In the genomic region with DNA sequence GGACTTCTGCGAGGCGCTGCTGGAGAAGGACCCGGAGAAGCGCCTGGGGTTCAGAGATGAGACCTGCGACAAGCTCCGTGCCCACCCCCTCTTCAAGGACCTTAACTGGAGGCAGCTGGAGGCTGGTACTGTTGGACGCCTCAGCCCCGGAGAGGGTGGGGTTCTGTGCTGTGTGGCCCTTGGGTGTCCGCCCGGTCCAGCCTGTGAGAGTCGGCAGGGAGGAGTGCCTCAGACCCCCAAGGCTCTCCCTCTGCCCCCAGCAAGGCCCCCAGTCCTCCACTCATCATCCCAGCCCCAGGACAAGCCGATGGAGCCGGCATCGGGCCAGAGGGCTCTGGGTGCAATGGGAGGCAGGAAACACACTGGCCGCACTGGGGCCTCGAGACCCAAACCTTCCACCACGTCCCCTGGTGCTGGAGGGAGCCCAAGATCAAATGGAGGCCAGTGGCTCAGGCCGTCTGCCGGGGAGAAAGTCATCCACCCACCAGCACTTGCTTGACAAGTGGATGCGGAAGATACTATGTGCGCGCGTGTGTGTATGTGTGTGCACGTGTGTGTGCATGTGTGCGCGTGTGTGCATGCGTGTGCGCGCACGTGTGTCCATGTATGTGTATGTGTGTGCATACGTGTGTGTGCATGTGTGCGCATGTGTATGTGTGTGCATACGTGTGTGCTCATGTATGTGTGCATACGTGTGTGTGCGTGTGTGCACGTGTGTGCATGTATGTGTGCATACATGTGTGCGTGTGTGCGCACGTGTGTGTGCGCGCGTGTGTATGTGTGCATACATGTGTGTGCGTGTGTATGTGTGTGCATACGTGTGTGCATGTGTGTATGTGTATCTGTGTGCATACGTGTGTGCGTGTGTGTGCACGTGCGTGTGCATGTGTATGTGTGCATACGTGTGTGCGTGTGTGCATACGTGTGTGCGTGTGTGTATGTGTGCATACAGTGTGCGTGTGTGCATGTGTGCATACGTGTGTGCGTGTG, we compare ENCODE assay signal across 20 cellular contexts. TPM values are rescaled to one million over a fixed set of nuclear protein-coding genes. Genes with fewer than 3 reads are reported as not detected.
DNase-seq lines count a peak whose midpoint lies in the region; ATAC-seq, FAIRE-seq and TF ChIP-seq lines count a peak whose summit lies in the region.
"Had no signal": no experiment of that assay in that cellular context is flagged by ENCODE, and none has a peak within 500 bp of the region (broad histone marks: within the 10 kb centered on the region; RNA-seq: fewer than 3 reads in every experiment).

No MANE protein-coding gene starts in this region.

- 88% methylated on average over 55 of the region's 55 CpGs; no CpG with 5 or more reads in 1 of the 2 experiments for WGBS in H1 (ENCODE audit: extremely low coverage in 1 of 2, insufficient coverage in 1 of 2, insufficient read length in 1 of 2, insufficient replicate concordance in 2 of 2, low coverage in 1 of 2, low lambda C conversion rate in 2 of 2, missing lambda C conversion rate in 1 of 2), 2 experiments

- TF ChIP-seq EP300 in H1 (IDR thresholded peaks at IDR 0.05; ENCODE audit: borderline replicate concordance in 1 of 2, low read depth in 2 of 2, low read length in 2 of 2) = no peak

- H3K27me3 ChIP-seq in BE2C (peaks cover 31% of the 10 kb centered on the region), H1 (replicated peaks in 1 of 4; ENCODE audit: control insufficient read depth in 3 of 4, extremely low read depth in 1 of 4, insufficient read depth in 3 of 4, low read length in 3 of 4) (peaks cover 0 to 5% (median under 1%) of the 10 kb centered on the region in 4 experiments; a peak in 3 of 7 replicates), neural progenitor cell (no peaks in the 10 kb centered on the region)

- peak overlapping the region; percentile 78 for H3K4ac ChIP-seq in H1 (replicated peaks; ENCODE audit: insufficient read length, low read depth, low read length)

- H2BK12ac ChIP-seq in H1 (ENCODE audit: low read depth, low read length) = peak overlapping the region; percentile 60; the same call in 1 of the 2 replicates

- H3K9me3 Mint-ChIP-seq in neural progenitor cell = peaks cover 5% of the 10 kb centered on the region
- peaks cover 5% of the 10 kb centered on the region; the same call in 1 of the 2 replicates for H3K9me3 Mint-ChIP-seq in HFFc6
- no peaks in the 10 kb centered on the region for H3K9me3 Mint-ChIP-seq in T-cell

- no peaks in the 10 kb centered on the region for H3K36me3 Mint-ChIP-seq in neural progenitor cell
- H3K36me3 Mint-ChIP-seq in HFFc6 (ENCODE audit: low read depth) = no peaks in the 10 kb centered on the region
- no peaks in the 10 kb centered on the region for H3K36me3 Mint-ChIP-seq in T-cell
- H3K36me3 Mint-ChIP-seq: CD14-positive monocyte had no signal

- no peak for TF ChIP-seq CTCF in BE2C (IDR thresholded peaks at IDR 0.05; ENCODE audit: low read depth, low read length)
- TF ChIP-seq CTCF in HEK293 (tag by site-specific recombination; IDR thresholded peaks at IDR 0.05) = no peak
- TF ChIP-seq CTCF in H1 (IDR thresholded peaks at IDR 0.05; ENCODE audit: control extremely low read depth in 1 of 3, insufficient read depth in 1 of 3, low read depth in 1 of 3, low read length in 3 of 3) = no peak
- TF ChIP-seq CTCF in neural progenitor cell (IDR thresholded peaks at IDR 0.05) = no peak
- TF ChIP-seq CTCF in HFFc6 (IDR thresholded peaks at IDR 0.05) = no peak
- TF ChIP-seq CTCF in coronary artery (IDR thresholded peaks at IDR 0.05) = no peak

- H3K36me3 ChIP-seq in BE2C = no peaks in the 10 kb centered on the region
- H3K36me3 ChIP-seq in HEK293 (ENCODE audit: control insufficient read depth in 2 of 2, insufficient read depth in 1 of 2, low read length in 2 of 2) = no peaks in the 10 kb centered on the region
- H3K36me3 ChIP-seq in H1 (ENCODE audit: control insufficient read depth in 2 of 4, insufficient read depth in 4 of 4, low read length in 3 of 4) = no peaks in the 10 kb centered on the region
- no peaks in the 10 kb centered on the region for H3K36me3 ChIP-seq in neural progenitor cell

- CTCF ChIA-PET in HEK293 (lab: Yijun Ruan, JAX) = interaction anchor here (0.6 kb wide), 1 partner anchor 10 kb away, joined by 3 read pairs; no protein-coding TSS in a partner anchor
- CTCF ChIA-PET in H1 (lab: Charles Lee; ENCODE audit: partially characterized antibody) = interaction anchor here (0.8 to 2.2 kb wide), 4 partner anchors 8 to 21 kb away, joined by 3 to 13 read pairs (median 3); no protein-coding TSS in a partner anchor
- CTCF ChIA-PET in T-cell (lab: Charles Lee) = no interaction called here

- peaks cover 10% of the 10 kb centered on the region for H3K27me3 Mint-ChIP-seq in neural progenitor cell (ENCODE audit: insufficient read depth, low read depth)
- H3K27me3 Mint-ChIP-seq in HFFc6 (ENCODE audit: insufficient read depth) = peaks cover 38% of the 10 kb centered on the region
- peaks cover 9 to 16% of the 10 kb centered on the region in 2 donors for H3K27me3 Mint-ChIP-seq in T-cell

- no peaks in the 10 kb centered on the region for H3K23me2 ChIP-seq in H1 (ENCODE audit: low read depth, low read length)

- no peak for FAIRE-seq in H1 (lab: Jason Lieb, UNC)
- FAIRE-seq: A549 had no signal

- H2AK5ac ChIP-seq in H1 (ENCODE audit: low read depth, low read length) = peak overlapping the region; percentile 1; the same call in 1 of the 2 replicates

- peak overlapping the region; percentile 85 for H4K91ac ChIP-seq in H1 (replicated peaks; ENCODE audit: insufficient read length, low read length)

- H4K8ac ChIP-seq in H1 (ENCODE audit: extremely low read depth, insufficient read depth, low read length) = 0 out of 2 replicates have a peak overlapping the region, but pooled peaks have one; percentile 18

- no peak for TF ChIP-seq POLR2A in H1 (IDR thresholded peaks at IDR 0.05; ENCODE audit: control extremely low read depth in 1 of 2, low read depth in 2 of 2, low read length in 2 of 2)

- H3K4me3 Mint-ChIP-seq in neural progenitor cell = no peak overlapping the region
- no peak overlapping the region for H3K4me3 Mint-ChIP-seq in HFFc6
- no peak overlapping the region for H3K4me3 Mint-ChIP-seq in T-cell

- H3K27ac ChIP-seq in HEK293 (ENCODE audit: extremely low read depth, low read depth, low read length) (no peak overlapping the region), H1 (ENCODE audit: low read depth, low read length) (no peak overlapping the region), neural progenitor cell (no peak overlapping the region), coronary artery (no peak overlapping the region)
- H3K27ac ChIP-seq: A549, SK-N-MC had no signal

- ATAC-seq in T-cell (replicated peaks in 1 of 4) = no peak
- ATAC-seq: A549, HCT116, Panc1 had no signal

- DNase-seq in BE2C = peak; percentile 7
- no peak for DNase-seq in H1 (ENCODE audit: low read depth in 1 of 2, low spot score in 2 of 2)
- DNase-seq in neural progenitor cell (ENCODE audit: low spot score) = no peak
- no peak for DNase-seq in AG08396 (ENCODE audit: low spot score)
- no peak for DNase-seq in HFFc6
- DNase-seq in coronary artery (ENCODE audit: low spot score) = no peak
- DNase-seq in T-cell = no peak
- DNase-seq: DMS79 treated with DMSO at 0.1 percent for 48 hours, MM.1S, NCI-H1092, NCI-H1436 treated with DMSO at 0.1 percent for 48 hours, NCI-H2029 treated with DMSO at 0.1 percent for 48 hours, NCI-H2171, NCI-H69 had no signal

- H3K4me1 Mint-ChIP-seq in neural progenitor cell (no peaks in the 10 kb centered on the region), HFFc6 (ENCODE audit: low read depth) (peaks cover 11% of the 10 kb centered on the region), T-cell (no peaks in the 10 kb centered on the region)

- H2AFZ ChIP-seq in H1 (ENCODE audit: low read length) (no peak overlapping the region), neural progenitor cell (replicated peaks) (no peak overlapping the region)

- POLR2A ChIA-PET in HEK293 (lab: Yijun Ruan, JAX) = no interaction called here
- POLR2A ChIA-PET in H1 (lab: Charles Lee; ENCODE audit: partially characterized antibody) = interaction anchor here (0.6 kb wide), 1 partner anchor 68 kb away, joined by 3 read pairs; no protein-coding TSS in a partner anchor
- POLR2A ChIA-PET in T-cell (lab: Charles Lee) = no interaction called here

- H3K14ac ChIP-seq in H1 (ENCODE audit: insufficient read length) = no peak overlapping the region

- H2BK5ac ChIP-seq in H1 (ENCODE audit: low read depth, low read length) = peak overlapping the region; percentile 29; the same call in 1 of the 2 replicates

- no peaks in the 10 kb centered on the region; the same call in 1 of the 2 replicates for H3K9me3 ChIP-seq in BE2C
- H3K9me3 ChIP-seq in HEK293 (ENCODE audit: control insufficient read depth, insufficient read depth, low read depth, low read length) = no peaks in the 10 kb centered on the region
- peaks cover 12 to 25% of the 10 kb centered on the region in 2 experiments; a peak in 3 of 4 replicates for H3K9me3 ChIP-seq in H1 (ENCODE audit: insufficient read depth in 2 of 2, low read depth in 1 of 2, low read length in 1 of 2)
- no peaks in the 10 kb centered on the region for H3K9me3 ChIP-seq in neural progenitor cell (ENCODE audit: low read depth)
- H3K9me3 ChIP-seq: A549 had no signal

- H3K4me2 ChIP-seq in H1 (ENCODE audit: insufficient read depth in 1 of 2, low read depth in 2 of 2, low read length in 2 of 2) (no peak overlapping the region), neural progenitor cell (no peak overlapping the region)
- H3K4me2 ChIP-seq: A549 had no signal

- no peaks in the 10 kb centered on the region for H3K79me2 ChIP-seq in H1 (ENCODE audit: control insufficient read depth in 1 of 2, insufficient read depth in 2 of 2, low read length in 2 of 2)
- H3K79me2 ChIP-seq in neural progenitor cell (ENCODE audit: low read depth) = no peaks in the 10 kb centered on the region

- H4K5ac ChIP-seq in H1 (ENCODE audit: insufficient read length, low read depth, low read length) = no peak overlapping the region

- no peak overlapping the region for H3K56ac ChIP-seq in H1 (replicated peaks; ENCODE audit: insufficient read length, low read depth, low read length)

- no peak overlapping the region for H2BK120ac ChIP-seq in H1 (replicated peaks; ENCODE audit: low read depth, low read length)

- H3K9ac ChIP-seq in H1 (replicated peaks in 1 of 4; ENCODE audit: extremely low read depth in 1 of 4, low read depth in 3 of 4, low read length in 3 of 4) (no peak overlapping the region), neural progenitor cell (no peak overlapping the region)

- peaks cover 9% of the 10 kb centered on the region for H3F3A ChIP-seq in neural progenitor cell (ENCODE audit: low read depth)

- H2BK20ac ChIP-seq in H1 (ENCODE audit: low read length) = no peak overlapping the region

- H3K4me1 ChIP-seq in BE2C (no peaks in the 10 kb centered on the region), HEK293 (ENCODE audit: control insufficient read depth, insufficient read depth, low read length) (no peaks in the 10 kb centered on the region), H1 (replicated peaks in 1 of 4; ENCODE audit: control insufficient read depth in 3 of 4, insufficient read depth in 4 of 4, low read length in 3 of 4) (no peaks in the 10 kb centered on the region), neural progenitor cell (no peaks in the 10 kb centered on the region)
- H3K4me1 ChIP-seq: A549 had no signal

- no peak overlapping the region for H2BK15ac ChIP-seq in H1 (ENCODE audit: low read length)

- TF ChIP-seq RAD21 in H1 (IDR thresholded peaks at IDR 0.05 in 1 of 2, conservative IDR thresholded peaks at IDR 0.05 in 1 of 2; ENCODE audit: low read depth in 2 of 2, low read length in 2 of 2) = no peak

- H3K4me3 ChIP-seq in BE2C (ENCODE audit: low read depth, low read length) (no peak overlapping the region), HEK293 (ENCODE audit: low read depth, low read length) (no peak overlapping the region), H1 (ENCODE audit: extremely low read depth in 1 of 4, insufficient read depth in 2 of 4, low read depth in 3 of 4, low read length in 4 of 4) (no peak overlapping the region), neural progenitor cell (no peak overlapping the region), coronary artery (no peak overlapping the region)
- H3K4me3 ChIP-seq: A549, SK-N-MC had no signal

- no peak overlapping the region for H3K23ac ChIP-seq in H1 (ENCODE audit: insufficient read length)

- H4K20me1 ChIP-seq in H1 (replicated peaks in 1 of 2; ENCODE audit: control insufficient read depth in 1 of 2, insufficient read depth in 2 of 2, low read length in 2 of 2) = peaks cover 0 to 5% of the 10 kb centered on the region in 2 experiments
- no peaks in the 10 kb centered on the region for H4K20me1 ChIP-seq in neural progenitor cell (ENCODE audit: low read depth)

- H3K79me1 ChIP-seq in H1 (ENCODE audit: low read depth, low read length) = no peaks in the 10 kb centered on the region

- no peak overlapping the region for H3K18ac ChIP-seq in H1 (ENCODE audit: extremely low read depth, low read length)

- peak overlapping the region; percentile 63 for H3K27ac Mint-ChIP-seq in neural progenitor cell
- H3K27ac Mint-ChIP-seq in HFFc6 = no peak overlapping the region
- H3K27ac Mint-ChIP-seq in T-cell = no peak overlapping the region
- H3K27ac Mint-ChIP-seq: CD14-positive monocyte had no signal

RNA-seq across cellular contexts. Expression of a gene that starts 25.8 kb away (rescaled TPM):
- polyA plus RNA-seq in BE2C (2012; ENCODE audit: insufficient read depth, insufficient read length, low read depth) = 0.14 TPM
- total RNA-seq in H1 (2021; fragmentation: NEBNext Ultra II Directional; extraction: Animal tissue kit (Norgen Biotek cat#: 25700)) = 2.7 and 4.4 TPM in 2 replicates
- polyA plus RNA-seq in H1 (2011; rRNA removed) = 3.4 and 5.0 TPM in 2 replicates
- 4.2 TPM for polyA plus RNA-seq in H1 (2011; cell fraction: cytosol; rRNA removed)
- polyA plus RNA-seq in H1 (2011; cell fraction: nucleus; rRNA removed) = 7.2 TPM
- polyA plus RNA-seq in H1 (2012, experiment 1 of 2) = 3.0 to 4.2 TPM (median 3.7 TPM) in 4 replicates
- 1.4 TPM for polyA plus RNA-seq in H1 (2012, experiment 2 of 2)
- 1.6 TPM for polyA plus RNA-seq in H1 (2013, experiment 1 of 2)
- 2.3 TPM for polyA plus RNA-seq in H1 (2013, experiment 2 of 2)
- 0.50 and 1.6 TPM in 2 replicates for polyA minus RNA-seq in H1 (2011; rRNA and poly(A)+ RNA removed)
- 2.0 TPM for polyA minus RNA-seq in H1 (2011; cell fraction: cytosol; rRNA and poly(A)+ RNA removed)
- polyA minus RNA-seq in H1 (2011; cell fraction: nucleus; rRNA and poly(A)+ RNA removed) = 2.2 TPM
- total RNA-seq in neural progenitor cell (ENCODE audit: low replicate concordance) (0.26 and 1.8 TPM in 2 replicates), T-cell (1 to 10 TPM in 2 of 5 donors, under 1 TPM in 3; 0.76 to 1.2 (median 0.89) TPM)
- total RNA-seq in HFFc6 (2021; fragmentation: NEBNext Ultra II Directional; extraction: Animal tissue kit (Norgen Biotek cat#: 25700)) = 10 to 100 TPM in 1 of 6 experiments, 1 to 10 TPM in 5; 8.2 to 10.3 (median 9.1) TPM

Comparison
In these comparisons a context has a peak if more than half of its experiments do, and no peak if none do; other contexts are left out.
1. CTCF ChIA-PET loops: an anchor here in HEK293 (0.6 kb wide) and H1 (0.8 to 2.2 kb wide); none called in T-cell.